Comparison of ENCODE assay signal across 21 cellular contexts in genomic region chr15:28950916-28951315, GRCh38.
A peak's percentile ranks its signal among the peaks of the same experiment; 100 is the strongest.
DNase-seq lines count a peak whose midpoint lies in the region; ATAC-seq, FAIRE-seq and TF ChIP-seq lines count a peak whose summit lies in the region.
"Had no signal": no experiment of that assay in that cellular context is flagged by ENCODE, and none has a peak within 500 bp of the region (broad histone marks: within the 10 kb centered on the region; RNA-seq: fewer than 3 reads in every experiment).

No MANE protein-coding gene starts in this region.

- peaks cover 15% of the 10 kb centered on the region for H3K36me3 Mint-ChIP-seq in CD8-positive, alpha-beta T cell
- peaks cover 5% of the 10 kb centered on the region for H3K36me3 Mint-ChIP-seq in T-cell

- POLR2A ChIA-PET in A549 (lab: Yijun Ruan, JAX) (no interaction called here), T-cell (lab: Charles Lee) (interaction anchor here in 1 of 2 donors (0.5 kb wide), 1 partner anchor 10 kb away, joined by 5 read pairs; no protein-coding TSS in a partner anchor)
- POLR2A ChIA-PET in CD8-positive, alpha-beta T cell (lab: Charles Lee), result interaction anchor here (0.9 to 1.3 kb wide), 4 partner anchors 9 to 65 kb away, joined by 3 to 4 read pairs (median 3); partner anchors contain the start of gene APBA2

- TF ChIP-seq CTCF in A549 (IDR thresholded peaks at IDR 0.05), result no peak
- no peak for TF ChIP-seq CTCF in CD8-positive, alpha-beta T cell (IDR thresholded peaks at IDR 0.05)
- no peak for TF ChIP-seq CTCF in coronary artery (IDR thresholded peaks at IDR 0.05)

- H3K4me1 Mint-ChIP-seq in CD8-positive, alpha-beta T cell (ENCODE audit: low read depth), result peaks cover 87% of the 10 kb centered on the region
- H3K4me1 Mint-ChIP-seq in T-cell, result peaks cover 82 to 89% (median 85%) of the 10 kb centered on the region in 3 donors

- TF ChIP-seq POLR2A in A549 (IDR thresholded peaks at IDR 0.05; ENCODE audit: low read length), result no peak

- H3K4me3 Mint-ChIP-seq in CD8-positive, alpha-beta T cell, result no peak overlapping the region
- H3K4me3 Mint-ChIP-seq in T-cell, result no peak overlapping the region
- H3K4me3 Mint-ChIP-seq: GM23338, H9 had no signal

- intact Hi-C loops in CD8-positive, alpha-beta T cell (cut with DNase I, micrococcal nuclease), result loop anchor here in 1 of 2 experiments (2.0 kb wide), 1 partner anchor 14 kb away; no protein-coding TSS in a partner anchor

- no peak overlapping the region for H3K27ac ChIP-seq in A549
- H3K27ac ChIP-seq in CD8-positive, alpha-beta T cell (ENCODE audit: low read depth, low read length), result no peak overlapping the region
- no peak overlapping the region for H3K27ac ChIP-seq in coronary artery

- WGBS in A549 (ENCODE audit: missing lambda C conversion rate), result 55% methylated on average over 2 of the region's 2 CpGs

- no peak for TF ChIP-seq EP300 in A549 (IDR thresholded peaks at IDR 0.05)

- H3K27ac Mint-ChIP-seq in CD8-positive, alpha-beta T cell, result peak overlapping the region; percentile 76
- peak overlapping the region; percentile 53 to 76 for H3K27ac Mint-ChIP-seq in T-cell
- H3K27ac Mint-ChIP-seq: GM23338 had no signal

- no peak for DNase-seq in A549 (ENCODE audit: low read depth in 1 of 2, low spot score in 1 of 2)
- DNase-seq in CD8-positive, alpha-beta T cell, result no peak
- no peak for DNase-seq in T-cell
- DNase-seq in islet precursor cell, result peak; percentile 3
- no peak for DNase-seq in coronary artery (ENCODE audit: low spot score)
- DNase-seq in activated CD4-positive, alpha-beta T cell treated with anti-CD3 and anti-CD28 coated beads, Interleukin-2, amount 50 U/mL, for 1 hour, result no peak
- DNase-seq: 8988T; C1 segment of cervical spinal cord; CD8-positive, alpha-beta memory T cell; DMS 273 treated with DMSO at 0.1 percent for 48 hours; DMS79; EL; GDM1; H9 had no signal

- H3K9me3 Mint-ChIP-seq in CD8-positive, alpha-beta T cell, result peaks cover 2% of the 10 kb centered on the region
- H3K9me3 Mint-ChIP-seq in T-cell, result no peaks in the 10 kb centered on the region
- H3K9me3 Mint-ChIP-seq: CD8-positive, alpha-beta memory T cell had no signal

- no peak for FAIRE-seq in A549 (lab: Jason Lieb, UNC)
- FAIRE-seq: D721Med, GM12878, GM19239 had no signal

- CTCF ChIA-PET in A549 (lab: Yijun Ruan, JAX), result interaction anchor here (1.0 kb wide), 1 partner anchor 11 kb away, joined by 4 read pairs; no protein-coding TSS in a partner anchor
- CTCF ChIA-PET in CD8-positive, alpha-beta T cell (lab: Charles Lee), result no interaction called here
- CTCF ChIA-PET in T-cell (lab: Charles Lee), result interaction anchor here (0.6 kb wide), 2 partner anchors 31 to 177 kb away, joined by 3 read pairs; no protein-coding TSS in a partner anchor

- H3K4me3 ChIP-seq in A549 (no peak overlapping the region), coronary artery (no peak overlapping the region)
- no peak overlapping the region for H3K4me3 ChIP-seq in CD8-positive, alpha-beta T cell (ENCODE audit: low read depth, low read length)
- H3K4me3 ChIP-seq: GM12878, GM23338 had no signal

- H3K36me3 ChIP-seq in CD8-positive, alpha-beta T cell (ENCODE audit: insufficient read depth, low read length), result no peaks in the 10 kb centered on the region

- no peaks in the 10 kb centered on the region for H3K4me1 ChIP-seq in A549
- H3K4me1 ChIP-seq in CD8-positive, alpha-beta T cell (ENCODE audit: insufficient read depth, low read length), result peaks cover 88% of the 10 kb centered on the region

- H3K9me3 ChIP-seq in A549, result no peaks in the 10 kb centered on the region
- no peaks in the 10 kb centered on the region for H3K9me3 ChIP-seq in CD8-positive, alpha-beta T cell (ENCODE audit: low read length)

- no peak overlapping the region for H3K4me2 ChIP-seq in A549
- H3K4me2 ChIP-seq: GM23338 had no signal

- no peak for ATAC-seq in A549
- ATAC-seq in CD8-positive, alpha-beta T cell, result no peak
- ATAC-seq in T-cell (replicated peaks in 1 of 4), result no peak
- ATAC-seq in HG03439 (IDR thresholded peaks at IDR 0.05; ENCODE audit: unreplicated experiment), result no peak
- no peak for ATAC-seq in HG03378 (IDR thresholded peaks at IDR 0.05; ENCODE audit: unreplicated experiment)
- ATAC-seq: GM12878, GM23338, HCT116 had no signal

- H3K27me3 ChIP-seq in CD8-positive, alpha-beta T cell (ENCODE audit: insufficient read depth, low read length), result no peaks in the 10 kb centered on the region

- H3K27me3 Mint-ChIP-seq in CD8-positive, alpha-beta T cell (ENCODE audit: low read depth), result no peaks in the 10 kb centered on the region
- H3K27me3 Mint-ChIP-seq in T-cell, result no peaks in the 10 kb centered on the region
- H3K27me3 Mint-ChIP-seq: CD8-positive, alpha-beta memory T cell had no signal

- no peak for TF ChIP-seq RAD21 in A549 (conservative IDR thresholded peaks at IDR 0.05 in 1 of 2, IDR thresholded peaks at IDR 0.05 in 1 of 2)

TF ChIP-seq in A549, 52 proteins besides CTCF, POLR2A, EP300 and RAD21:
- no peak for TF ChIP-seq JUNB (IDR thresholded peaks at IDR 0.05)
- no peak for TF ChIP-seq BCL3 (IDR thresholded peaks at IDR 0.05)
- peak; percentile 80 for TF ChIP-seq MAFK (IDR thresholded peaks at IDR 0.05; ENCODE audit: partially characterized antibody)
- TF ChIP-seq CEBPB (IDR thresholded peaks at IDR 0.05), result no peak
- TF ChIP-seq FOSL2 (IDR thresholded peaks at IDR 0.05), result no peak
- TF ChIP-seq FOSL2 (CRISPR knock-in tag; IDR thresholded peaks at IDR 0.05), result no peak
